ENCODE assay signal across 7 cellular contexts in genomic region chr2:196926562-196927317, GRCh38.
A peak's percentile ranks its signal among the peaks of the same experiment; 100 is the strongest.
DNase-seq lines count a peak whose midpoint lies in the region; ATAC-seq, FAIRE-seq and TF ChIP-seq lines count a peak whose summit lies in the region.

TSS of gene PGAP1 (minus strand) at chr2:196926707. CDS start at chr2:196926616, 91 bp downstream.

- FAIRE-seq in GM18507 (lab: Jason Lieb, UNC) = peak; percentile 90

- peak; percentile 86 for ATAC-seq in HG02970 (IDR thresholded peaks at IDR 0.05; ENCODE audit: low FRiP score, unreplicated experiment)

- H3K4me1 Mint-ChIP-seq in T-helper 2 cell treated with Interferon-gamma antibody and Interleukin-4, amounts not matched to agents 5 μg/mL and 100 μg/mL, for 36 hours (ENCODE audit: low read depth) = peaks cover 31% of the 10 kb centered on the region

- peak within 1 kb of the TSS; percentile 96 for H3K27ac Mint-ChIP-seq in T-helper 2 cell treated with Interferon-gamma antibody and Interleukin-4, amounts not matched to agents 5 μg/mL and 100 μg/mL, for 36 hours

- TF ChIP-seq CTCF in astrocyte of the cerebellum (IDR thresholded peaks at IDR 0.05; ENCODE audit: low read depth, low read length, missing control alignments) = no peak

- peak within 1 kb of the TSS; percentile 98 for H3K4me3 ChIP-seq in astrocyte of the cerebellum (ENCODE audit: low read depth, low read length)

- H3K36me3 Mint-ChIP-seq in T-helper 2 cell treated with Interferon-gamma antibody and Interleukin-4, amounts not matched to agents 5 μg/mL and 100 μg/mL, for 36 hours (ENCODE audit: low read depth) = peaks cover 12% of the 10 kb centered on the region

- no peaks in the 10 kb centered on the region for H3K9me3 Mint-ChIP-seq in T-helper 2 cell treated with Interferon-gamma antibody and Interleukin-4, amounts not matched to agents 5 μg/mL and 100 μg/mL, for 36 hours

- in situ Hi-C loops in astrocyte of the cerebellum (cut with HindIII; ENCODE audit: low sequenced_read_pairs) = loop anchor here (10.0 kb wide), 1 partner anchor 448 kb away; no protein-coding TSS in a partner anchor

- H3K27me3 Mint-ChIP-seq in T-helper 2 cell treated with Interferon-gamma antibody and Interleukin-4, amounts not matched to agents 5 μg/mL and 100 μg/mL, for 36 hours (ENCODE audit: low read depth) = no peaks in the 10 kb centered on the region

- peak within 1 kb of the TSS; percentile 96 for H3K4me3 Mint-ChIP-seq in T-helper 2 cell treated with Interferon-gamma antibody and Interleukin-4, amounts not matched to agents 5 μg/mL and 100 μg/mL, for 36 hours

- peak; percentile 84 for DNase-seq in GM18507 (ENCODE audit: extremely low spot score, insufficient read length, low read depth)
- peak; percentile 41 for DNase-seq in NCI-H187 treated with DMSO at 0.1 percent for 48 hours (lab: John Stamatoyannopoulos, UW)
- peak; percentile 95 for DNase-seq in T-helper 2 cell treated with Interferon-gamma antibody and Interleukin-4, amounts not matched to agents 5 μg/mL and 100 μg/mL, for 36 hours (ENCODE audit: low spot score)
- peak; percentile 79 for DNase-seq in astrocyte of the cerebellum (ENCODE audit: low read depth)
- DNase-seq in hippocampal formation (lab: John Stamatoyannopoulos, UW) = peak; percentile 93 to 95
- peak; percentile 96 for DNase-seq in retina

Comparison
In these comparisons a context has a peak if more than half of its experiments do, and no peak if none do; other contexts are left out.
1. Peak in every context shown above with its lines: DNase-seq, ATAC-seq and H3K4me3 ChIP-seq.
2. DNase-seq: peak in every context shown above with its lines; median percentile 96 in retina; 95 in T-helper 2 cell treated with Interferon-gamma antibody and Interleukin-4, amounts not matched to agents 5 μg/mL and 100 μg/mL, for 36 hours; 94 in hippocampal formation; 84 in GM18507; 79 in astrocyte of the cerebellum; 41 in NCI-H187 treated with DMSO at 0.1 percent for 48 hours.